13 cellular contexts compared by ENCODE assay signal in the genomic region with DNA sequence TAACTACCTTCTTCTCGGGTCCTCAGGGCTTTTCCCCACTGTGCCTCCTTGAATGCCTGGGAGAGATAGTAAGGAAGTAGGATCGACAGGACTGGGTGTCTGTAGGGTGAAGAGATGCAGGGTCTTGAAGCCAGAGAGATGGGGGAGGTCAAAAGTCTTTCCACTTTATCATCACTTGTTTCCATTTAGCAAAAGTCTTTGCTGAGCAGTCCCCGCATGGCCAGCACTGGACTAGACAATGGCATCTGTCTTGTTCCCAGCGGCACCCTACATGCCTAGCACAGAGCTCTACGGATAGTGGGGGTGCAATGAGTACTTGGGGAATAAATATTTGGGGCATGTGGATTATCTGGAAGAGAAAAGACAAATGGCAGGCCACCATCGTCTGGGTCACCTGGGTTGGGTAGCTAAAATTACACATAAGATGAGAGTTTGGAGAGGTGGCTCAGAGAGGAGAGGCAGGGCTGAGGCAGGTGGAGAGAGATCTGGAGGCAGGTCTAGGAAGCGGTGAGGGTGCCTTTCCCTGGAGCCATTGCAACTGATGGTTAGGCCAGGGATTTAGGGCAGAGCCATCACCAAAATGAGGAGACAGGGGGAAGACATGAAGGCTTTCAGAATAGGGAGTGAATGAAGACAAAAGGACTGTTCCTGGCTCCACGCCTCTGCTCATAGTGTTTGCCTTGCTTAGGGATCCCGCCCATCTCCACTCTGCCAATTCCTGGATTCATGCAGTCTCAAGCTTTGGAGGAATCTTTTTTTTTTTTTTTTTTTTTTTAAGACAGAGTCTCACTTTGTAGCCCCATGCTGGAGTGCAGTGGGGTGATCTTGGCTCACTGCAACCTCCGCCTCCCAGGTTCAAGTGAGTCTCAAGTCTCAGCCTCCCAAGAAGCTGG.
DNase-seq lines count a peak whose midpoint lies in the region; ATAC-seq and TF ChIP-seq lines count a peak whose summit lies in the region.
"Had no signal": no experiment of that assay in that cellular context is flagged by ENCODE, and none has a peak within 500 bp of the region (broad histone marks: within the 10 kb centered on the region; RNA-seq: fewer than 3 reads in every experiment).

No MANE protein-coding gene starts in this region.

- H3K27ac ChIP-seq in C4-2B (peak overlapping the region; percentile 76), RWPE2 (ENCODE audit: poor library complexity, severe bottlenecking) (peak overlapping the region; percentile 91), prostate gland (peak overlapping the region in 1 of 2 donors; percentile 53)

- H3K4me3 ChIP-seq in RWPE2 (ENCODE audit: severe bottlenecking) (no peak overlapping the region), prostate gland (no peak overlapping the region)

- ATAC-seq in RWPE2 (ENCODE audit: low read depth), result no peak
- ATAC-seq in T-helper 17 cell, result no peak
- ATAC-seq in HG02623 (IDR thresholded peaks at IDR 0.05; ENCODE audit: unreplicated experiment), result no peak
- ATAC-seq: activated T-helper 17 cell treated with anti-CD3 and anti-CD28 coated beads, Interleukin-2, amount 50 U/mL, for 72 hours; naive thymus-derived CD8-positive, alpha-beta T cell had no signal

- TF ChIP-seq CTCF in C4-2B (conservative IDR thresholded peaks at IDR 0.05) (no peak), RWPE2 (IDR thresholded peaks at IDR 0.05; ENCODE audit: poor library complexity, severe bottlenecking) (no peak), prostate gland (IDR thresholded peaks at IDR 0.05) (no peak)

- intact Hi-C loops in prostate gland (cut with DNase I), result no loop called here

- no peak overlapping the region for H3K4me3 Mint-ChIP-seq in T-helper 17 cell
- H3K4me3 Mint-ChIP-seq: activated T-helper 17 cell treated with anti-CD3 and anti-CD28 coated beads, Interleukin-2, amount 50 U/mL, for 72 hours; naive thymus-derived CD8-positive, alpha-beta T cell had no signal

- DNase-seq in RWPE2 (ENCODE audit: low spot score) (no peak), fibroblast of the conjunctiva (ENCODE audit: low read depth) (peak; percentile 69), prostate gland (ENCODE audit: low spot score) (peak; percentile 55), T-helper 17 cell (no peak), NCI-H146 treated with DMSO at 0.1 percent for 48 hours (lab: John Stamatoyannopoulos, UW; ENCODE audit: unreplicated experiment) (no peak)
- no peak for DNase-seq in activated naive CD4-positive, alpha-beta T cell treated with Interleukin-2 at 50 U/mL for 16 hours
- DNase-seq: naive thymus-derived CD8-positive, alpha-beta T cell; NCI-H1436; NCI-H446 had no signal

- H3K4me1 ChIP-seq in RWPE2 (ENCODE audit: insufficient read depth, poor library complexity, severe bottlenecking) (peaks cover 32% of the 10 kb centered on the region), prostate gland (replicated peaks) (peaks cover 7% of the 10 kb centered on the region)
- H3K4me1 ChIP-seq: BE2C had no signal

- H3K27ac Mint-ChIP-seq in T-helper 17 cell, result no peak overlapping the region
- H3K27ac Mint-ChIP-seq: activated T-helper 17 cell treated with anti-CD3 and anti-CD28 coated beads, Interleukin-2, amount 50 U/mL, for 72 hours; naive thymus-derived CD8-positive, alpha-beta T cell had no signal

- TF ChIP-seq POLR2A in prostate gland (IDR thresholded peaks at IDR 0.05), result no peak

- WGBS in prostate gland, result 59% methylated on average over 10 of the region's 10 CpGs

- H3K9me3 ChIP-seq in RWPE2 (ENCODE audit: severe bottlenecking) (no peaks in the 10 kb centered on the region), prostate gland (no peaks in the 10 kb centered on the region), T-helper 17 cell (ENCODE audit: control insufficient read depth, low read length, poor library complexity, severe bottlenecking) (no peaks in the 10 kb centered on the region)
- H3K9me3 ChIP-seq: BE2C had no signal

- H3K36me3 ChIP-seq in RWPE2 (ENCODE audit: low read depth) (no peaks in the 10 kb centered on the region), prostate gland (no peaks in the 10 kb centered on the region)
- H3K36me3 ChIP-seq: BE2C had no signal

- H3K27me3 Mint-ChIP-seq in T-helper 17 cell, result peaks cover 9% of the 10 kb centered on the region

- H3K4me1 Mint-ChIP-seq in T-helper 17 cell, result peaks cover 3% of the 10 kb centered on the region
- H3K4me1 Mint-ChIP-seq: activated T-helper 17 cell treated with anti-CD3 and anti-CD28 coated beads, Interleukin-2, amount 50 U/mL, for 72 hours had no signal

- H3K27me3 ChIP-seq in RWPE2 (ENCODE audit: insufficient read depth, poor library complexity, severe bottlenecking) (no peaks in the 10 kb centered on the region), prostate gland (replicated peaks; ENCODE audit: insufficient read depth) (no peaks in the 10 kb centered on the region)
- H3K27me3 ChIP-seq: BE2C had no signal

- no peaks in the 10 kb centered on the region for H3K36me3 Mint-ChIP-seq in T-helper 17 cell (ENCODE audit: low read depth)
- H3K36me3 Mint-ChIP-seq: naive thymus-derived CD8-positive, alpha-beta T cell had no signal

Comparison
In these comparisons a context has a peak if more than half of its experiments do, and no peak if none do; other contexts are left out.
1. DNase-seq: peak in fibroblast of the conjunctiva (single experiment) and prostate gland (single experiment); none in RWPE2 (single experiment), T-helper 17 cell (0 of 3), activated naive CD4-positive, alpha-beta T cell treated with Interleukin-2 at 50 U/mL for 16 hours (single experiment) and NCI-H146 treated with DMSO at 0.1 percent for 48 hours (single experiment).